ENCODE assay signal across 2 cellular contexts in the genomic region with DNA sequence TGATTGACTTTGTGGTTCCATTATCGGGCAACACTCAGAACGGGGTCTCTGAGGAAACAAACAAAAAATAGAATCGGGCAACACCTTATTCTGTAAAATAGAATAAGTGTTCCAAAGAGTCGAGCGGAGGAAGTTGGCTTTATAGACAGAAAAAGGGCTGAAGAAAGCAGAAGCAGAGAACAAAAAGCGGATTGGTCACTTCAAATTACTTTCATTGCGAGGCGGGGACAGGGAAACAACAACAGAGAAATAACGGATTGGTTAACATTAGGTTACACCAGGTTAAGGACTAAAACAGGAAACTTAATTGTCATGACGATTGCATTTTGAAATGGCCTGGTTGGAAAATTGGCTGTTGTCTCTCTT.
TF ChIP-seq lines count a peak whose summit lies in the region.

No MANE protein-coding gene starts in this region.

TF ChIP-seq in GM23338, 12 proteins besides CTCF, POLR2A, EP300 and RAD21 (continues in another document):
- TF ChIP-seq ZNF331 (CRISPR knock-in tag; IDR thresholded peaks at IDR 0.05; ENCODE audit: low read depth): no peak
- no peak for TF ChIP-seq NANOG (IDR thresholded peaks at IDR 0.05; ENCODE audit: borderline replicate concordance)
- no peak for TF ChIP-seq CREB1 (CRISPR knock-in tag; IDR thresholded peaks at IDR 0.05; ENCODE audit: low read depth)
- no peak for TF ChIP-seq ZNF114 (CRISPR knock-in tag; IDR thresholded peaks at IDR 0.05)
- TF ChIP-seq, protein P1, sequence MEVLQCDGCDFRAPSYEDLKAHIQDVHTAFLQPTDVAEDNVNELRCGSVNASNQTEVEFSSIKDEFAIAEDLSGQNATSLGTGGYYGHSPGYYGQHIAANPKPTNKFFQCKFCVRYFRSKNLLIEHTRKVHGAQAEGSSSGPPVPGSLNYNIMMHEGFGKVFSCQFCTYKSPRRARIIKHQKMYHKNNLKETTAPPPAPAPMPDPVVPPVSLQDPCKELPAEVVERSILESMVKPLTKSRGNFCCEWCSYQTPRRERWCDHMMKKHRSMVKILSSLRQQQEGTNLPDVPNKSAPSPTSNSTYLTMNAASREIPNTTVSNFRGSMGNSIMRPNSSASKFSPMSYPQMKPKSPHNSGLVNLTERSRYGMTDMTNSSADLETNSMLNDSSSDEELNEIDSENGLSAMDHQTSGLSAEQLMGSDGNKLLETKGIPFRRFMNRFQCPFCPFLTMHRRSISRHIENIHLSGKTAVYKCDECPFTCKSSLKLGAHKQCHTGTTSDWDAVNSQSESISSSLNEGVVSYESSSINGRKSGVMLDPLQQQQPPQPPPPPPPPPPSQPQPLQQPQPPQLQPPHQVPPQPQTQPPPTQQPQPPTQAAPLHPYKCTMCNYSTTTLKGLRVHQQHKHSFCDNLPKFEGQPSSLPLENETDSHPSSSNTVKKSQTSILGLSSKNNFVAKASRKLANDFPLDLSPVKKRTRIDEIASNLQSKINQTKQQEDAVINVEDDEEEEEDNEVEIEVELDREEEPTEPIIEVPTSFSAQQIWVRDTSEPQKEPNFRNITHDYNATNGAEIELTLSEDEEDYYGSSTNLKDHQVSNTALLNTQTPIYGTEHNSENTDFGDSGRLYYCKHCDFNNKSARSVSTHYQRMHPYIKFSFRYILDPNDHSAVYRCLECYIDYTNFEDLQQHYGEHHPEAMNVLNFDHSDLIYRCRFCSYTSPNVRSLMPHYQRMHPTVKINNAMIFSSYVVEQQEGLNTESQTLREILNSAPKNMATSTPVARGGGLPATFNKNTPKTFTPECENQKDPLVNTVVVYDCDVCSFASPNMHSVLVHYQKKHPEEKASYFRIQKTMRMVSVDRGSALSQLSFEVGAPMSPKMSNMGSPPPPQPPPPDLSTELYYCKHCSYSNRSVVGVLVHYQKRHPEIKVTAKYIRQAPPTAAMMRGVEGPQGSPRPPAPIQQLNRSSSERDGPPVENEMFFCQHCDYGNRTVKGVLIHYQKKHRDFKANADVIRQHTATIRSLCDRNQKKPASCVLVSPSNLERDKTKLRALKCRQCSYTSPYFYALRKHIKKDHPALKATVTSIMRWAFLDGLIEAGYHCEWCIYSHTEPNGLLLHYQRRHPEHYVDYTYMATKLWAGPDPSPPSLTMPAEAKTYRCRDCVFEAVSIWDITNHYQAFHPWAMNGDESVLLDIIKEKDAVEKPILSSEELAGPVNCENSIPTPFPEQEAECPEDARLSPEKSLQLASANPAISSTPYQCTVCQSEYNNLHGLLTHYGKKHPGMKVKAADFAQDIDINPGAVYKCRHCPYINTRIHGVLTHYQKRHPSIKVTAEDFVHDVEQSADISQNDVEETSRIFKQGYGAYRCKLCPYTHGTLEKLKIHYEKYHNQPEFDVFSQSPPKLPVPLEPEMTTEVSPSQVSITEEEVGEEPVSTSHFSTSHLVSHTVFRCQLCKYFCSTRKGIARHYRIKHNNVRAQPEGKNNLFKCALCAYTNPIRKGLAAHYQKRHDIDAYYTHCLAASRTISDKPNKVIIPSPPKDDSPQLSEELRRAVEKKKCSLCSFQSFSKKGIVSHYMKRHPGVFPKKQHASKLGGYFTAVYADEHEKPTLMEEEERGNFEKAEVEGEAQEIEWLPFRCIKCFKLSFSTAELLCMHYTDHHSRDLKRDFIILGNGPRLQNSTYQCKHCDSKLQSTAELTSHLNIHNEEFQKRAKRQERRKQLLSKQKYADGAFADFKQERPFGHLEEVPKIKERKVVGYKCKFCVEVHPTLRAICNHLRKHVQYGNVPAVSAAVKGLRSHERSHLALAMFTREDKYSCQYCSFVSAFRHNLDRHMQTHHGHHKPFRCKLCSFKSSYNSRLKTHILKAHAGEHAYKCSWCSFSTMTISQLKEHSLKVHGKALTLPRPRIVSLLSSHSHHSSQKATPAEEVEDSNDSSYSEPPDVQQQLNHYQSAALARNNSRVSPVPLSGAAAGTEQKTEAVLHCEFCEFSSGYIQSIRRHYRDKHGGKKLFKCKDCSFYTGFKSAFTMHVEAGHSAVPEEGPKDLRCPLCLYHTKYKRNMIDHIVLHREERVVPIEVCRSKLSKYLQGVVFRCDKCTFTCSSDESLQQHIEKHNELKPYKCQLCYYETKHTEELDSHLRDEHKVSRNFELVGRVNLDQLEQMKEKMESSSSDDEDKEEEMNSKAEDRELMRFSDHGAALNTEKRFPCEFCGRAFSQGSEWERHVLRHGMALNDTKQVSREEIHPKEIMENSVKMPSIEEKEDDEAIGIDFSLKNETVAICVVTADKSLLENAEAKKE (CRISPR knock-in tag; IDR thresholded peaks at IDR 0.05): no peak
- TF ChIP-seq EZH2 (IDR thresholded peaks at IDR 0.05; ENCODE audit: low read depth, unreplicated experiment): no peak
- no peak for TF ChIP-seq STAT1 (IDR thresholded peaks at IDR 0.05; ENCODE audit: unreplicated experiment)
- TF ChIP-seq POLR2AphosphoS5 (IDR thresholded peaks at IDR 0.05; ENCODE audit: low read depth): no peak
- TF ChIP-seq REST (IDR thresholded peaks at IDR 0.05; ENCODE audit: unreplicated experiment): no peak
- TF ChIP-seq JUNB (IDR thresholded peaks at IDR 0.05; ENCODE audit: unreplicated experiment): no peak
- TF ChIP-seq EZH2phosphoT487 (IDR thresholded peaks at IDR 0.05; ENCODE audit: unreplicated experiment): no peak

TF ChIP-seq in GM12878, 131 proteins besides CTCF, POLR2A, EP300 and RAD21:
- TF ChIP-seq ATF7 (IDR thresholded peaks at IDR 0.05; ENCODE audit: low read depth) (peak; percentile 8; the same call in 1 of the 2 replicates), ATF2 (IDR thresholded peaks at IDR 0.05; ENCODE audit: low read length) (peak; percentile 62; the same call in 1 of the 2 replicates)
- TF ChIP-seq, protein P2, sequence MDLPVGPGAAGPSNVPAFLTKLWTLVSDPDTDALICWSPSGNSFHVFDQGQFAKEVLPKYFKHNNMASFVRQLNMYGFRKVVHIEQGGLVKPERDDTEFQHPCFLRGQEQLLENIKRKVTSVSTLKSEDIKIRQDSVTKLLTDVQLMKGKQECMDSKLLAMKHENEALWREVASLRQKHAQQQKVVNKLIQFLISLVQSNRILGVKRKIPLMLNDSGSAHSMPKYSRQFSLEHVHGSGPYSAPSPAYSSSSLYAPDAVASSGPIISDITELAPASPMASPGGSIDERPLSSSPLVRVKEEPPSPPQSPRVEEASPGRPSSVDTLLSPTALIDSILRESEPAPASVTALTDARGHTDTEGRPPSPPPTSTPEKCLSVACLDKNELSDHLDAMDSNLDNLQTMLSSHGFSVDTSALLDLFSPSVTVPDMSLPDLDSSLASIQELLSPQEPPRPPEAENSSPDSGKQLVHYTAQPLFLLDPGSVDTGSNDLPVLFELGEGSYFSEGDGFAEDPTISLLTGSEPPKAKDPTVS (IDR thresholded peaks at IDR 0.05; ENCODE audit: low read depth, low read length): no peak
